In genomic region chr20:11267131-11267761, GRCh38 we compare ENCODE assay signal across 8 cellular contexts.
DNase-seq lines count a peak whose midpoint lies in the region; ATAC-seq, FAIRE-seq and TF ChIP-seq lines count a peak whose summit lies in the region.

No MANE protein-coding gene starts in this region.

- H3K4me3 Mint-ChIP-seq in T-helper 2 cell treated with Interferon-gamma antibody and Interleukin-4, amounts not matched to agents 5 μg/mL and 100 μg/mL, for 36 hours: no peak overlapping the region
- no peak overlapping the region for H3K4me3 Mint-ChIP-seq in activated CD4-positive, alpha-beta T cell treated with anti-CD3 and anti-CD28 coated beads, Interleukin-2, amount 10 ng/mL, durations not matched to agents 7 days and 5 days

- H3K36me3 Mint-ChIP-seq in T-helper 2 cell treated with Interferon-gamma antibody and Interleukin-4, amounts not matched to agents 5 μg/mL and 100 μg/mL, for 36 hours (ENCODE audit: low read depth): no peaks in the 10 kb centered on the region
- H3K36me3 Mint-ChIP-seq in activated CD4-positive, alpha-beta T cell treated with anti-CD3 and anti-CD28 coated beads, Interleukin-2, amount 10 ng/mL, durations not matched to agents 7 days and 5 days (ENCODE audit: low read depth): no peaks in the 10 kb centered on the region

- ATAC-seq in GM18870 (IDR thresholded peaks at IDR 0.05; ENCODE audit: unreplicated experiment) (peak; percentile 62), HG03159 (IDR thresholded peaks at IDR 0.05; ENCODE audit: unreplicated experiment) (peak; percentile 51), pancreas (peak; percentile 87 to 95 (median 90))

- POLR2A ChIA-PET in activated CD4-positive, alpha-beta T cell treated with anti-CD3 and anti-CD28 coated beads, Interleukin-2, amount 10 ng/mL, durations not matched to agents 7 days and 5 days (lab: Charles Lee): interaction anchor here (0.5 kb wide), 1 partner anchor 1568 kb away, joined by 4 read pairs; no protein-coding TSS in a partner anchor

- 32 to 35% methylated on average over 5 of the region's 5 CpGs for WGBS in pancreas, 2 donors

- H3K9me3 ChIP-seq in SJSA1 (replicated peaks) (no peaks in the 10 kb centered on the region), pancreas (no peaks in the 10 kb centered on the region)

- CTCF ChIA-PET in activated CD4-positive, alpha-beta T cell treated with anti-CD3 and anti-CD28 coated beads, Interleukin-2, amount 10 ng/mL, durations not matched to agents 7 days and 5 days (lab: Charles Lee): interaction anchor here (0.6 to 1.0 kb wide), 3 partner anchors 9 to 67 kb away, joined by 3 read pairs; no protein-coding TSS in a partner anchor

- H3K27me3 ChIP-seq in SJSA1 (replicated peaks) (no peaks in the 10 kb centered on the region), pancreas (no peaks in the 10 kb centered on the region)

- H3K27ac Mint-ChIP-seq in T-helper 2 cell treated with Interferon-gamma antibody and Interleukin-4, amounts not matched to agents 5 μg/mL and 100 μg/mL, for 36 hours: no peak overlapping the region
- H3K27ac Mint-ChIP-seq in activated CD4-positive, alpha-beta T cell treated with anti-CD3 and anti-CD28 coated beads, Interleukin-2, amount 10 ng/mL, durations not matched to agents 7 days and 5 days: no peak overlapping the region

- H3K27ac ChIP-seq in SJSA1 (peak overlapping the region; percentile 31), pancreas (peak overlapping the region in 2 of 4 donors; percentile 52 to 57)

- H3K4me1 ChIP-seq in SJSA1 (replicated peaks): peaks cover 22% of the 10 kb centered on the region
- peaks cover 0 to 14% (median 0%) of the 10 kb centered on the region in 3 donors for H3K4me1 ChIP-seq in pancreas

- DNase-seq in SJSA1 (ENCODE audit: low read depth in 1 of 2, low spot score in 2 of 2) (peak; percentile 87 to 97), foreskin fibroblast (peak; percentile 92 to 94), pancreas (peak in 4 of 6 donors; percentile 13 to 55 (median 38)), NCI-H187 treated with DMSO at 0.1 percent for 48 hours (lab: John Stamatoyannopoulos, UW) (no peak)
- DNase-seq in T-helper 2 cell treated with Interferon-gamma antibody and Interleukin-4, amounts not matched to agents 5 μg/mL and 100 μg/mL, for 36 hours (ENCODE audit: low spot score): no peak
- DNase-seq in activated CD4-positive, alpha-beta T cell treated with anti-CD3 and anti-CD28 coated beads, Interleukin-2, amount 10 ng/mL, durations not matched to agents 7 days and 5 days: no peak

- no peaks in the 10 kb centered on the region for H3K27me3 Mint-ChIP-seq in T-helper 2 cell treated with Interferon-gamma antibody and Interleukin-4, amounts not matched to agents 5 μg/mL and 100 μg/mL, for 36 hours (ENCODE audit: low read depth)
- H3K27me3 Mint-ChIP-seq in activated CD4-positive, alpha-beta T cell treated with anti-CD3 and anti-CD28 coated beads, Interleukin-2, amount 10 ng/mL, durations not matched to agents 7 days and 5 days: no peaks in the 10 kb centered on the region

- FAIRE-seq in pancreas (lab: Jason Lieb, UNC): no peak

- no peaks in the 10 kb centered on the region for H3K4me1 Mint-ChIP-seq in T-helper 2 cell treated with Interferon-gamma antibody and Interleukin-4, amounts not matched to agents 5 μg/mL and 100 μg/mL, for 36 hours (ENCODE audit: low read depth)
- no peaks in the 10 kb centered on the region for H3K4me1 Mint-ChIP-seq in activated CD4-positive, alpha-beta T cell treated with anti-CD3 and anti-CD28 coated beads, Interleukin-2, amount 10 ng/mL, durations not matched to agents 7 days and 5 days

- H3K36me3 ChIP-seq in SJSA1 (no peaks in the 10 kb centered on the region), pancreas (no peaks in the 10 kb centered on the region)

- intact Hi-C loops in pancreas (cut with DNase I): no loop called here

- TF ChIP-seq CTCF in foreskin fibroblast (IDR thresholded peaks at IDR 0.05; ENCODE audit: low read depth, low read length) (peak; percentile 18), pancreas (IDR thresholded peaks at IDR 0.05) (no peak)

- no peak overlapping the region for H3K4me3 ChIP-seq in SJSA1
- no peak overlapping the region for H3K4me3 ChIP-seq in foreskin fibroblast (ENCODE audit: low read depth in 1 of 2, low read length in 2 of 2)
- H3K4me3 ChIP-seq in pancreas: no peak overlapping the region

- no peaks in the 10 kb centered on the region for H3K9me3 Mint-ChIP-seq in T-helper 2 cell treated with Interferon-gamma antibody and Interleukin-4, amounts not matched to agents 5 μg/mL and 100 μg/mL, for 36 hours
- no peaks in the 10 kb centered on the region for H3K9me3 Mint-ChIP-seq in activated CD4-positive, alpha-beta T cell treated with anti-CD3 and anti-CD28 coated beads, Interleukin-2, amount 10 ng/mL, durations not matched to agents 7 days and 5 days

Comparison
In these comparisons a context has a peak if more than half of its experiments do, and no peak if none do; other contexts are left out.
1. DNase-seq: peak in SJSA1 (2 of 2), foreskin fibroblast (2 of 2) and pancreas (4 of 6); none in T-helper 2 cell treated with Interferon-gamma antibody and Interleukin-4, amounts not matched to agents 5 μg/mL and 100 μg/mL, for 36 hours (single experiment), activated CD4-positive, alpha-beta T cell treated with anti-CD3 and anti-CD28 coated beads, Interleukin-2, amount 10 ng/mL, durations not matched to agents 7 days and 5 days (single experiment) and NCI-H187 treated with DMSO at 0.1 percent for 48 hours (single experiment).
2. Peak in every context shown above with its lines, with median percentiles within 50 percentile points of each other: ATAC-seq.